In genomic region chr11:46332568-46333128, GRCh38 we compare ENCODE assay signal across 8 cellular contexts.
DNase-seq lines count a peak whose midpoint lies in the region.

No MANE protein-coding gene starts in this region.

- no peaks in the 10 kb centered on the region for H3K9me3 ChIP-seq in iPS-18c (ENCODE audit: control insufficient read depth, insufficient read depth, low read length)

- DNase-seq in NCI-H2171 treated with DMSO at 0.1 percent for 48 hours (lab: John Stamatoyannopoulos, UW) (peak; percentile 47), NCI-H2171 (lab: John Stamatoyannopoulos, UW) (no peak), MV-4-11 (lab: John Stamatoyannopoulos, UW) (no peak), KBM-7 (no peak), NCI-H2107 (lab: John Stamatoyannopoulos, UW) (no peak)
- peak; percentile 77 for DNase-seq in activated naive CD4-positive, alpha-beta T cell treated with anti-CD3 and anti-CD28 coated beads, Interleukin-2, amount 50 U/mL, for 16 hours
- DNase-seq in stimulated activated CD8-positive, alpha-beta memory T cell treated with anti-CD3 and anti-CD28 coated beads, Interleukin-12 subunit alpha, Interleukin-12 subunit beta, amount 100 ng/mL, for 4 hours (ENCODE audit: low read depth), result peak; percentile 50

- in situ Hi-C loops in KBM-7 (cut with MboI; ENCODE audit: low pct_unique_long_range_greater_than_20kb, low sequenced_read_pairs), result no loop called here

- peak overlapping the region; percentile 61 for H3K4me3 ChIP-seq in iPS-18c (ENCODE audit: insufficient read depth, low read depth, low read length)

Comparison
In these comparisons a context has a peak if more than half of its experiments do, and no peak if none do; other contexts are left out.
1. DNase-seq: peak in NCI-H2171 treated with DMSO at 0.1 percent for 48 hours (single experiment), activated naive CD4-positive, alpha-beta T cell treated with anti-CD3 and anti-CD28 coated beads, Interleukin-2, amount 50 U/mL, for 16 hours (single experiment) and stimulated activated CD8-positive, alpha-beta memory T cell treated with anti-CD3 and anti-CD28 coated beads, Interleukin-12 subunit alpha, Interleukin-12 subunit beta, amount 100 ng/mL, for 4 hours (single experiment); none in NCI-H2171 (single experiment), MV-4-11 (single experiment), KBM-7 (single experiment) and NCI-H2107 (single experiment).